In genomic region chr17:28484296-28484695, GRCh38 we compare ENCODE assay signal across 13 cellular contexts. TPM values are rescaled to one million over a fixed set of nuclear protein-coding genes. Genes with fewer than 3 reads are reported as not detected.
A peak's percentile ranks its signal among the peaks of the same experiment; 100 is the strongest.
DNase-seq lines count a peak whose midpoint lies in the region; ATAC-seq lines count a peak whose summit lies in the region.
"Had no signal": no experiment of that assay in that cellular context is flagged by ENCODE, and none has a peak within 500 bp of the region (broad histone marks: within the 10 kb centered on the region; RNA-seq: fewer than 3 reads in every experiment).

No MANE protein-coding gene starts in this region.

- no peak overlapping the region for H3K27ac Mint-ChIP-seq in activated T-helper 17 cell treated with anti-CD3 and anti-CD28 coated beads, Interleukin-2, amount 50 U/mL, for 72 hours
- H3K27ac Mint-ChIP-seq: activated T-cell treated with anti-CD3 and anti-CD28 coated beads, Interleukin-2, amount 50 U/mL, for 24 hours had no signal

- H3K36me3 Mint-ChIP-seq in activated T-helper 17 cell treated with anti-CD3 and anti-CD28 coated beads, Interleukin-2, amount 50 U/mL, for 72 hours (ENCODE audit: low read depth) = no peaks in the 10 kb centered on the region

- H3K9me3 Mint-ChIP-seq in activated T-helper 17 cell treated with anti-CD3 and anti-CD28 coated beads, Interleukin-2, amount 50 U/mL, for 72 hours = no peaks in the 10 kb centered on the region
- H3K9me3 Mint-ChIP-seq: activated T-cell treated with anti-CD3 and anti-CD28 coated beads, Interleukin-2, amount 50 U/mL, for 24 hours had no signal

- H3K4me1 Mint-ChIP-seq in activated T-helper 17 cell treated with anti-CD3 and anti-CD28 coated beads, Interleukin-2, amount 50 U/mL, for 72 hours = no peaks in the 10 kb centered on the region

- ATAC-seq in GM18520 (IDR thresholded peaks at IDR 0.05; ENCODE audit: unreplicated experiment) = peak; percentile 73
- peak; percentile 96 for ATAC-seq in GM21390 (IDR thresholded peaks at IDR 0.05; ENCODE audit: unreplicated experiment)
- ATAC-seq in HG03139 (IDR thresholded peaks at IDR 0.05; ENCODE audit: unreplicated experiment) = peak; percentile 55
- peak; percentile 46 for ATAC-seq in activated T-helper 17 cell treated with anti-CD3 and anti-CD28 coated beads, Interleukin-2, amount 50 U/mL, for 72 hours (replicated peaks)
- ATAC-seq: foreskin keratinocyte, lower lobe of right lung had no signal

- DNase-seq in posterior vena cava (ENCODE audit: low spot score) (no peak), SW480 (ENCODE audit: low spot score) (no peak), NCI-H2171 (lab: John Stamatoyannopoulos, UW) (no peak)
- DNase-seq: activated T-cell treated with anti-CD3 and anti-CD28 coated beads, Interleukin-2, amount 50 U/mL, for 24 hours; foreskin keratinocyte; GM23248; lower lobe of right lung; NCI-H510A treated with DMSO at 0.1 percent for 48 hours had no signal

- intact Hi-C loops in posterior vena cava (cut with DNase I) = no loop called here

- H3K4me3 Mint-ChIP-seq in activated T-helper 17 cell treated with anti-CD3 and anti-CD28 coated beads, Interleukin-2, amount 50 U/mL, for 72 hours = no peak overlapping the region
- H3K4me3 Mint-ChIP-seq: activated T-cell treated with anti-CD3 and anti-CD28 coated beads, Interleukin-2, amount 50 U/mL, for 24 hours had no signal

- H3K27me3 Mint-ChIP-seq in activated T-helper 17 cell treated with anti-CD3 and anti-CD28 coated beads, Interleukin-2, amount 50 U/mL, for 72 hours = no peaks in the 10 kb centered on the region
- H3K27me3 Mint-ChIP-seq: activated T-cell treated with anti-CD3 and anti-CD28 coated beads, Interleukin-2, amount 50 U/mL, for 24 hours had no signal

RNA-seq across cellular contexts. Expression of gene SLC13A2, which starts 10.9 kb away (rescaled TPM):
- total RNA-seq in activated T-helper 17 cell treated with anti-CD3 and anti-CD28 coated beads, Interleukin-2, amount 50 U/mL, for 72 hours = not detected
- total RNA-seq in posterior vena cava = under 1 TPM in 1 of 2 donors, not detected in 1; 0.14 TPM
- total RNA-seq: foreskin keratinocyte, GM23248, lower lobe of right lung, renal cortical epithelial cell had no signal

RNA-seq across cellular contexts. Expression of gene FOXN1, which starts 21.9 kb away (rescaled TPM):
- not detected for total RNA-seq in activated T-helper 17 cell treated with anti-CD3 and anti-CD28 coated beads, Interleukin-2, amount 50 U/mL, for 72 hours
- not detected for total RNA-seq in posterior vena cava
- total RNA-seq: GM23248, renal cortical epithelial cell had no signal

Comparison
In these comparisons a context has a peak if more than half of its experiments do, and no peak if none do; other contexts are left out.
1. ATAC-seq: peak in every context shown above with its lines; median percentile 96 in GM21390; 73 in GM18520; 55 in HG03139; 46 in activated T-helper 17 cell treated with anti-CD3 and anti-CD28 coated beads, Interleukin-2, amount 50 U/mL, for 72 hours.